12 cellular contexts compared by ENCODE assay signal in the genomic region with DNA sequence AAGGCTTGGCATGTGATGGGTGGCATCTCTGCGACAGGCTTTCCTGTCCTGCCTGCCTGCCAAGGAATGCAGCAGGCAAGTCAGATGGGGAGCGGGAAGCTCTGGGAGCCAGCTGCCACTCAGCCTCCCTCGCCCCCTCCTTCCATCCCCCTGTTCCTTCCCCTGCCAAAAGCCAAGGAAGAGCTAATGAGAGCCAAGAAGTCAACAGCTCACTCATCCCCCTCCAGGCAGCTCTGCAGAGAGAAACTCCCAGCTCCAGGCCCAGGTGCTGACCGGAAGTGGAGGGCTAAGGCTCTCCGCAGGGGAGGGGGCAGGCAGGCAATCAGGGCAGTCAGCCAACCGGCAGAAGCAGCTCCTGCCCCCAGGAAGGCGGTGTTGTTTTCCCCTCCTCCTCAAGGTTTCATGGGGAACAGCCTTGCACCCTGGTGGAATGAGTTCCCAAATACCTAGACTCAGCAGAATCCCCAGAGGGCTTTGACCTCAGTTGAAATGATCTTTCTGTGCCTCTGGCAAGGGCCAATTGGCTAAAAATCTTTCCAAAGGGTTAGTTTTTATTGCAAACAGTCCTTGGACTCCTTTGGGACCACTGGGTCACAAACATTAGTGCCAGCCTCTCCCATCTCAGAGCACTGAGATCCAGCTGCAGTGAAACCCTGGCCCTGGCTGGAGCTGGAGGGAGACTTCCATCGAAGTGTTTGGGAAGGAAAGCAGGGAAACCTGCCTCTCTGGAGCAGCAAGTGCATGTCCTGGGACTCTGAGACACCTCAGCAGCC.
DNase-seq lines count a peak whose midpoint lies in the region; ATAC-seq, FAIRE-seq and TF ChIP-seq lines count a peak whose summit lies in the region.
"Had no signal": no experiment of that assay in that cellular context is flagged by ENCODE, and none has a peak within 500 bp of the region (broad histone marks: within the 10 kb centered on the region; RNA-seq: fewer than 3 reads in every experiment).

No MANE protein-coding gene starts in this region.

- H4K20me1 ChIP-seq in Karpas-422 (ENCODE audit: insufficient read depth, low read depth, low read length): no peaks in the 10 kb centered on the region

- peak in 1 of 2 donors; percentile 7 for TF ChIP-seq RAD21 in liver (IDR thresholded peaks at IDR 0.05)

- no peak overlapping the region for H2AFZ ChIP-seq in Karpas-422 (ENCODE audit: low read length)

- TF ChIP-seq CTCF in brain (conservative IDR thresholded peaks at IDR 0.05) (no peak), liver (IDR thresholded peaks at IDR 0.05; ENCODE audit: low read depth, low read length, missing input control) (no peak), thoracic aorta (IDR thresholded peaks at IDR 0.05) (no peak)

- FAIRE-seq in GM12892 (lab: Jason Lieb, UNC): no peak

- no peaks in the 10 kb centered on the region for H3K9me3 ChIP-seq in liver (ENCODE audit: control insufficient read depth in 4 of 4, low read length in 3 of 4)
- H3K9me3 ChIP-seq in thoracic aorta: no peaks in the 10 kb centered on the region
- H3K9me3 ChIP-seq in Karpas-422 (ENCODE audit: low read length): no peaks in the 10 kb centered on the region
- H3K9me3 ChIP-seq: SK-N-SH had no signal

- ATAC-seq in thoracic aorta (ENCODE audit: insufficient number of reproducible peaks, low FRiP score, low read depth) (no peak), HG02588 (IDR thresholded peaks at IDR 0.05; ENCODE audit: unreplicated experiment) (no peak)

- DNase-seq in activated T-cell treated with anti-CD3 and anti-CD28 coated beads, Interleukin-2, amount 50 U/mL, for 24 hours: peak; percentile 20
- no peak for DNase-seq in activated T-cell treated with anti-CD3 and anti-CD28 coated beads, Interleukin-2, amount 50 U/mL, for 48 hours
- DNase-seq in thoracic aorta (ENCODE audit: low spot score): no peak
- DNase-seq in GM12892 (ENCODE audit: insufficient read length): no peak
- DNase-seq in Karpas-422: no peak
- DNase-seq: activated CD8-positive, alpha-beta memory T cell treated with anti-CD3 and anti-CD28 coated beads for 24 hours; activated naive CD4-positive, alpha-beta T cell treated with Interleukin-2 at 50 U/mL for 16 hours; NCI-H2107; SK-N-SH had no signal

- no peak overlapping the region for H3K27ac Mint-ChIP-seq in activated T-cell treated with anti-CD3 and anti-CD28 coated beads, Interleukin-2, amount 50 U/mL, for 24 hours
- peak overlapping the region; percentile 53 to 95 (median 80) for H3K27ac Mint-ChIP-seq in brain

- peaks cover 2% of the 10 kb centered on the region for H3K4me1 Mint-ChIP-seq in activated T-cell treated with anti-CD3 and anti-CD28 coated beads, Interleukin-2, amount 50 U/mL, for 24 hours (ENCODE audit: low read depth)
- peaks cover 58% of the 10 kb centered on the region for H3K4me1 Mint-ChIP-seq in brain

- H3K79me2 ChIP-seq in Karpas-422 (ENCODE audit: low read length): no peaks in the 10 kb centered on the region

- H3K9me3 Mint-ChIP-seq in activated T-cell treated with anti-CD3 and anti-CD28 coated beads, Interleukin-2, amount 50 U/mL, for 24 hours: no peaks in the 10 kb centered on the region
- no peaks in the 10 kb centered on the region for H3K9me3 Mint-ChIP-seq in brain

- H3K36me3 ChIP-seq in liver (ENCODE audit: control insufficient read depth in 4 of 4, insufficient read depth in 3 of 4, low read depth in 1 of 4, low read length in 3 of 4) (no peaks in the 10 kb centered on the region), thoracic aorta (no peaks in the 10 kb centered on the region), Karpas-422 (ENCODE audit: insufficient read depth, low read length) (no peaks in the 10 kb centered on the region)

- no peaks in the 10 kb centered on the region for H3K36me3 Mint-ChIP-seq in activated T-cell treated with anti-CD3 and anti-CD28 coated beads, Interleukin-2, amount 50 U/mL, for 24 hours (ENCODE audit: low read depth)
- no peaks in the 10 kb centered on the region for H3K36me3 Mint-ChIP-seq in brain

- H3K4me2 ChIP-seq in Karpas-422 (ENCODE audit: low read depth, low read length, poor library complexity, severe bottlenecking): no peak overlapping the region
- H3K4me2 ChIP-seq: SK-N-SH had no signal

- peak overlapping the region; percentile 43 to 48 for H3K27ac ChIP-seq in liver (ENCODE audit: low read depth in 1 of 2, low read length in 2 of 2)
- H3K27ac ChIP-seq in thoracic aorta: peak overlapping the region; percentile 0 to 6
- no peak overlapping the region for H3K27ac ChIP-seq in Karpas-422 (ENCODE audit: low read length)

- WGBS in liver: 60% methylated on average over 8 of the region's 8 CpGs

- H3K27me3 ChIP-seq in liver (ENCODE audit: control insufficient read depth in 4 of 4, insufficient read depth in 4 of 4, low read length in 3 of 4): no peaks in the 10 kb centered on the region
- H3K27me3 ChIP-seq in thoracic aorta (replicated peaks; ENCODE audit: insufficient read depth): no peaks in the 10 kb centered on the region
- H3K27me3 ChIP-seq in Karpas-422 (ENCODE audit: low read length): no peaks in the 10 kb centered on the region

- H3K4me3 ChIP-seq in liver (ENCODE audit: low read depth in 1 of 3, low read length in 3 of 3): no peak overlapping the region
- H3K4me3 ChIP-seq in thoracic aorta: no peak overlapping the region
- H3K4me3 ChIP-seq in Karpas-422 (ENCODE audit: low read length): no peak overlapping the region

- no peaks in the 10 kb centered on the region for H3K27me3 Mint-ChIP-seq in activated T-cell treated with anti-CD3 and anti-CD28 coated beads, Interleukin-2, amount 50 U/mL, for 24 hours
- peaks cover 3% of the 10 kb centered on the region for H3K27me3 Mint-ChIP-seq in brain

- H3K9me2 ChIP-seq in Karpas-422 (replicated peaks; ENCODE audit: insufficient read depth, low read length): no peaks in the 10 kb centered on the region
- H3K9me2 ChIP-seq: SK-N-SH had no signal

- H3K4me3 Mint-ChIP-seq in activated T-cell treated with anti-CD3 and anti-CD28 coated beads, Interleukin-2, amount 50 U/mL, for 24 hours: no peak overlapping the region
- peak overlapping the region in 2 of 5 experiments; percentile 14 to 58 for H3K4me3 Mint-ChIP-seq in brain

- no peak for TF ChIP-seq POLR2A in GM12892 (IDR thresholded peaks at IDR 0.05; ENCODE audit: low read depth, low read length)

- H3K4me1 ChIP-seq in liver (ENCODE audit: control insufficient read depth in 4 of 4, insufficient read depth in 4 of 4, low read length in 3 of 4) (peaks cover 5 to 40% (median 24%) of the 10 kb centered on the region in 4 donors), thoracic aorta (ENCODE audit: control insufficient read depth in 1 of 2, low read depth in 2 of 2) (peaks cover 6 to 20% of the 10 kb centered on the region in 2 donors), Karpas-422 (ENCODE audit: low read length) (peaks cover 6% of the 10 kb centered on the region)

- H3K9ac ChIP-seq in liver (ENCODE audit: low read depth in 1 of 2, low read length in 2 of 2): no peak overlapping the region
- H3K9ac ChIP-seq in Karpas-422 (ENCODE audit: low read length): no peak overlapping the region
- H3K9ac ChIP-seq: SK-N-SH had no signal

TF ChIP-seq in liver, 16 proteins besides CTCF, POLR2A, EP300 and RAD21:
- TF ChIP-seq HNF4A (conservative IDR thresholded peaks at IDR 0.05) (peak in 1 of 2 donors; percentile 8), EGR1 (IDR thresholded peaks at IDR 0.05; ENCODE audit: low read depth in 2 of 2) (no peak), FOXA1 (IDR thresholded peaks at IDR 0.05) (no peak), RXRA (IDR thresholded peaks at IDR 0.05) (peak; percentile 13 to 61), HNF4G (IDR thresholded peaks at IDR 0.05) (no peak), NR2F2 (IDR thresholded peaks at IDR 0.05) (no peak), TAF1 (conservative IDR thresholded peaks at IDR 0.05) (no peak)
- TF ChIP-seq, protein P1, sequence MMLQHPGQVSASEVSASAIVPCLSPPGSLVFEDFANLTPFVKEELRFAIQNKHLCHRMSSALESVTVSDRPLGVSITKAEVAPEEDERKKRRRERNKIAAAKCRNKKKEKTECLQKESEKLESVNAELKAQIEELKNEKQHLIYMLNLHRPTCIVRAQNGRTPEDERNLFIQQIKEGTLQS (IDR thresholded peaks at IDR 0.05): no peak
- TF ChIP-seq, protein P2, sequence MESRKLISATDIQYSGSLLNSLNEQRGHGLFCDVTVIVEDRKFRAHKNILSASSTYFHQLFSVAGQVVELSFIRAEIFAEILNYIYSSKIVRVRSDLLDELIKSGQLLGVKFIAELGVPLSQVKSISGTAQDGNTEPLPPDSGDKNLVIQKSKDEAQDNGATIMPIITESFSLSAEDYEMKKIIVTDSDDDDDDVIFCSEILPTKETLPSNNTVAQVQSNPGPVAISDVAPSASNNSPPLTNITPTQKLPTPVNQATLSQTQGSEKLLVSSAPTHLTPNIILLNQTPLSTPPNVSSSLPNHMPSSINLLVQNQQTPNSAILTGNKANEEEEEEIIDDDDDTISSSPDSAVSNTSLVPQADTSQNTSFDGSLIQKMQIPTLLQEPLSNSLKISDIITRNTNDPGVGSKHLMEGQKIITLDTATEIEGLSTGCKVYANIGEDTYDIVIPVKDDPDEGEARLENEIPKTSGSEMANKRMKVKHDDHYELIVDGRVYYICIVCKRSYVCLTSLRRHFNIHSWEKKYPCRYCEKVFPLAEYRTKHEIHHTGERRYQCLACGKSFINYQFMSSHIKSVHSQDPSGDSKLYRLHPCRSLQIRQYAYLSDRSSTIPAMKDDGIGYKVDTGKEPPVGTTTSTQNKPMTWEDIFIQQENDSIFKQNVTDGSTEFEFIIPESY (IDR thresholded peaks at IDR 0.05): no peak
TF ChIP-seq in liver: peak in this region for 2.
